In genomic region chr2:215379039-215379438, GRCh38 we compare ENCODE assay signal across 1 cellular context.
TF ChIP-seq lines count a peak whose summit lies in the region.

No MANE protein-coding gene starts in this region.

TF ChIP-seq in GM23338, 12 proteins besides CTCF, POLR2A, EP300 and RAD21:
- TF ChIP-seq ZNF462 (CRISPR knock-in tag; IDR thresholded peaks at IDR 0.05): no peak
- no peak for TF ChIP-seq STAT1 (IDR thresholded peaks at IDR 0.05; ENCODE audit: unreplicated experiment)
- no peak for TF ChIP-seq ETS1 (IDR thresholded peaks at IDR 0.05)
